ENCODE assay signal across 30 cellular contexts in the genomic region with DNA sequence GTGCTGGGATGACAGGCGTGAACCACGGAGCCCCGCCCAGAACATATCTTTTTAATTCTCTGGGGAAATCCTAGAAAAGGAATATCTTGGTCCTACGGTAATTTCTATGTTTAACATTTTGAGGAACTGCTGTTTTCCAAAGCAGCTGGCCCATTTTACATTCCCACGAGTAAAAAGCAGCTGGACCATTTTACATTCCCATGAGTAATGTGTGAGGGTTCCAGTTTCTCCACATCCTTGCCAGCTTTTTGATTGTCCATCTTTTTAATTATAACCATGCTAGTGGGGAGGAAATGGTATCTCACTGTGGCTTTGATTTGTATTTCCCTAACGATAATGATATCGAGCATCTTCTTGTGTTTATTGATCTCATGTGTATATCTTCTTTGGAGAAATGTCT.
"Had no signal": no experiment of that assay in that cellular context is flagged by ENCODE, and none has a peak within 500 bp of the region (broad histone marks: within the 10 kb centered on the region; RNA-seq: fewer than 3 reads in every experiment).

No MANE protein-coding gene starts in this region.

- H3K27ac ChIP-seq: adrenal gland, body of pancreas, Peyer's patch, SJSA1 had no signal

- H3K9me3 ChIP-seq: adrenal gland, body of pancreas, Peyer's patch, SJSA1, SK-N-SH had no signal

- ATAC-seq: activated T-cell treated with anti-CD3 and anti-CD28 coated beads, Interleukin-2, amount 50 U/mL, for 4 hours; body of pancreas; PC-3 had no signal

- H3K27ac Mint-ChIP-seq: activated CD4-positive, alpha-beta T cell treated with anti-CD3 and anti-CD28 coated beads, Interleukin-2, amount 10 ng/mL, durations not matched to agents 24 days and 14 days; activated naive CD4-positive, alpha-beta T cell treated with anti-CD3 and anti-CD28 coated beads for 36 hours; activated naive CD4-positive, alpha-beta T cell treated with anti-CD3 and anti-CD28 coated beads, Interleukin-2, amount 50 U/mL, for 72 hours; activated T-helper 1 cell treated with anti-CD3 and anti-CD28 coated beads, Interleukin-12 subunit alpha, Interleukin-12 subunit beta, Interleukin-2, Interleukin-4 antibody, amounts not matched to agents 30 ng/mL and 10 ng/mL and 1 ng/mL, durations not matched to agents 14 hours and 24 hours and 36 hours; T-helper 1 cell treated with Interleukin-12 subunit alpha and Interleukin-12 subunit beta and Interleukin-4 antibody, amounts not matched to agents 30 μg/mL and 1 μg/mL, for 36 hours; T-helper 2 cell treated with Interferon-gamma antibody and Interleukin-4, amounts not matched to agents 5 μg/mL and 100 μg/mL, for 36 hours had no signal

- H3K4me2 ChIP-seq: SK-N-SH had no signal

- H3K9me3 Mint-ChIP-seq: activated naive CD4-positive, alpha-beta T cell treated with anti-CD3 and anti-CD28 coated beads for 36 hours; activated T-cell treated with anti-CD3 and anti-CD28 coated beads, Interleukin-2, amount 50 U/mL, for 4 hours; activated T-helper 1 cell treated with anti-CD3 and anti-CD28 coated beads, Interleukin-12 subunit alpha, Interleukin-12 subunit beta, Interleukin-2, Interleukin-4 antibody, amounts not matched to agents 30 ng/mL and 10 ng/mL and 1 ng/mL, durations not matched to agents 14 hours and 24 hours and 36 hours; T-helper 1 cell treated with Interleukin-12 subunit alpha and Interleukin-12 subunit beta and Interleukin-4 antibody, amounts not matched to agents 30 μg/mL and 1 μg/mL, for 36 hours; T-helper 2 cell treated with Interferon-gamma antibody and Interleukin-4, amounts not matched to agents 5 μg/mL and 100 μg/mL, for 36 hours had no signal

- H3K36me3 ChIP-seq: adrenal gland, Peyer's patch had no signal

- H3K27me3 Mint-ChIP-seq: activated CD4-positive, alpha-beta T cell treated with anti-CD3 and anti-CD28 coated beads, Interleukin-2, amount 10 ng/mL, durations not matched to agents 24 days and 14 days had no signal

- H3K4me3 ChIP-seq: adrenal gland, body of pancreas, Peyer's patch, SJSA1 had no signal

- H3K9ac ChIP-seq: SK-N-SH had no signal

- DNase-seq: activated CD4-positive, alpha-beta T cell treated with anti-CD3 and anti-CD28 coated beads, Interleukin-2, amount 10 ng/mL, durations not matched to agents 24 days and 14 days; activated CD4-positive, alpha-beta T cell treated with anti-CD3 and anti-CD28 coated beads, Interleukin-2, amount 50 U/mL, for 4 hours; activated CD8-positive, alpha-beta memory T cell treated with anti-CD3 and anti-CD28 coated beads, Interleukin-2, amount 50 U/mL, for 4 hours; activated gamma-delta T cell treated with Interleukin-2 at 50 U/mL for 16 hours; activated naive CD4-positive, alpha-beta T cell treated with anti-CD3 and anti-CD28 coated beads for 36 hours; activated T-cell treated with anti-CD3 and anti-CD28 coated beads for 4 hours; activated T-cell treated with anti-CD3 and anti-CD28 coated beads, Interleukin-2, amount 50 U/mL, for 4 hours; adrenal gland; body of pancreas; caudate nucleus; Karpas-422; KBM-7; NCI-H1105; NCI-H1417 treated with DMSO at 0.1 percent for 48 hours; NCI-H1694; NCI-H1930; NCI-H345; NCI-H524 treated with DMSO at 0.1 percent for 48 hours; NCI-H748 treated with DMSO at 0.1 percent for 48 hours; NK-92 treated with Interleukin-12 subunit alpha and Interleukin-12 subunit beta, amount 100 ng/mL, for 24 hours; PC-3; Peyer's patch; RPMI8226; SHP77 treated with DMSO at 0.1 percent for 48 hours; SK-N-SH had no signal

- H3K4me3 Mint-ChIP-seq: activated CD4-positive, alpha-beta T cell treated with anti-CD3 and anti-CD28 coated beads, Interleukin-2, amount 10 ng/mL, durations not matched to agents 24 days and 14 days; activated naive CD4-positive, alpha-beta T cell treated with anti-CD3 and anti-CD28 coated beads for 36 hours; activated T-cell treated with anti-CD3 and anti-CD28 coated beads, Interleukin-2, amount 50 U/mL, for 4 hours; activated T-helper 1 cell treated with anti-CD3 and anti-CD28 coated beads, Interleukin-12 subunit alpha, Interleukin-12 subunit beta, Interleukin-2, Interleukin-4 antibody, amounts not matched to agents 30 ng/mL and 10 ng/mL and 1 ng/mL, durations not matched to agents 14 hours and 24 hours and 36 hours; T-helper 1 cell treated with Interleukin-12 subunit alpha and Interleukin-12 subunit beta and Interleukin-4 antibody, amounts not matched to agents 30 μg/mL and 1 μg/mL, for 36 hours; T-helper 2 cell treated with Interferon-gamma antibody and Interleukin-4, amounts not matched to agents 5 μg/mL and 100 μg/mL, for 36 hours had no signal

- H3K27me3 ChIP-seq: adrenal gland, body of pancreas, Peyer's patch, SJSA1 had no signal
